In the genomic region with DNA sequence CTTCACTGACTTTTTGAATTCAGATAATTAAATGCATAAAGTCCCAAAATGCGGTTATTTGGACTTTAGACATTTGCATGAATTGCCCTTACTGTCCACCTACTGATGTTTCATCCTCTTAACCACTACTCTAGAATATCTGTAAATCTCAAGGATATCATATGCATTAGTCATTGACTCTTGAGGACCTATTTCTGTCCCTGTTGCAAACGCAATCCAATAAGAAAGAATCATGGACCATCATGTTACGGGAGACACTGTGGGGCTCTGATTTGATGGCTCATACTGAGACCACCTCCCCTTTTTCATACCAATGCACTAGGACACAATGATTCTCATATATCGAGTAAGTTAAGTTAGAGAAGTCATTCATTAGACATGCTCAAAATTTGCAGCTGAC, we compare ENCODE assay signal across 25 cellular contexts. TPM values are rescaled to one million over a fixed set of nuclear protein-coding genes. Genes with fewer than 3 reads are reported as not detected.
DNase-seq lines count a peak whose midpoint lies in the region; ATAC-seq and TF ChIP-seq lines count a peak whose summit lies in the region.
"Had no signal": no experiment of that assay in that cellular context is flagged by ENCODE, and none has a peak within 500 bp of the region (broad histone marks: within the 10 kb centered on the region; RNA-seq: fewer than 3 reads in every experiment).

No MANE protein-coding gene starts in this region.

- CTCF ChIA-PET in mammary epithelial cell (lab: Charles Lee; ENCODE audit: low non-redundant PET): no interaction called here
- CTCF ChIA-PET in PC-3 (lab: Charles Lee): no interaction called here

- no TSS peak for BruUV-seq in mammary epithelial cell (replicated peaks; lab: Mats Ljungman, UMichigan)
- no TSS peak for BruUV-seq in PC-3 (replicated peaks; lab: Mats Ljungman, UMichigan)

- H3K4me1 ChIP-seq in mammary epithelial cell (ENCODE audit: insufficient read depth, low read length) (no peaks in the 10 kb centered on the region), breast epithelium (no peaks in the 10 kb centered on the region), PC-3 (ENCODE audit: insufficient read depth, low read length) (no peaks in the 10 kb centered on the region), vagina (no peaks in the 10 kb centered on the region)

- in situ Hi-C loops in mammary epithelial cell (cut with MboI; ENCODE audit: low sequenced_read_pairs in 2 of 2): no loop called here

- TF ChIP-seq POLR2A in breast epithelium (IDR thresholded peaks at IDR 0.05) (no peak), vagina (IDR thresholded peaks at IDR 0.05) (no peak)

- TF ChIP-seq CTCF in mammary epithelial cell (conservative IDR thresholded peaks at IDR 0.05 in 1 of 2, IDR thresholded peaks at IDR 0.05 in 1 of 2; ENCODE audit: extremely low read depth in 1 of 2, insufficient read depth in 1 of 2, low read depth in 1 of 2, low read length in 2 of 2) (no peak), breast epithelium (IDR thresholded peaks at IDR 0.05) (no peak), PC-3 (conservative IDR thresholded peaks at IDR 0.05; ENCODE audit: low read depth, low read length) (no peak), vagina (IDR thresholded peaks at IDR 0.05) (no peak)

- H3K9me3 ChIP-seq in mammary epithelial cell (replicated peaks; ENCODE audit: insufficient read depth, low read length): no peaks in the 10 kb centered on the region
- no peaks in the 10 kb centered on the region for H3K9me3 ChIP-seq in breast epithelium
- H3K9me3 ChIP-seq in PC-3 (ENCODE audit: low read length): no peaks in the 10 kb centered on the region
- no peaks in the 10 kb centered on the region for H3K9me3 ChIP-seq in vagina
- H3K9me3 ChIP-seq: MG63, SK-N-SH had no signal

- peak; percentile 6 for DNase-seq in mammary epithelial cell
- DNase-seq in breast epithelium (ENCODE audit: low spot score in 2 of 2): no peak
- peak; percentile 21 for DNase-seq in PC-3
- DNase-seq in iris pigment epithelial cell (ENCODE audit: low read depth): peak; percentile 41
- DNase-seq in HuH-7.5 (ENCODE audit: low spot score): no peak
- no peak for DNase-seq in stimulated activated CD4-positive, alpha-beta T cell treated with anti-CD3 and anti-CD28 coated beads, Interleukin-12 subunit alpha, Interleukin-12 subunit beta, amount 100 ng/mL, for 4 hours
- DNase-seq in vagina (ENCODE audit: extremely low spot score in 2 of 2): no peak
- no peak for DNase-seq in activated CD4-positive, alpha-beta T cell treated with anti-CD3 and anti-CD28 coated beads for 1 hour
- DNase-seq: CD4-positive, CD25-positive, alpha-beta regulatory T cell; COR-L47; DMS 273 treated with DMSO at 0.1 percent for 48 hours; DND-41; GF-D8; MG63; NCI-H1048; NCI-H1436 treated with DMSO at 0.1 percent for 48 hours; NCI-H2081; NCI-H446 treated with DMSO at 0.1 percent for 48 hours; NCI-H69; NK-92 treated with Interleukin-12 subunit alpha and Interleukin-12 subunit beta, amount 100 ng/mL, for 24 hours; SHP77 treated with DMSO at 0.1 percent for 48 hours; SK-N-SH; T-cell had no signal

- H3K4me2 ChIP-seq in mammary epithelial cell (ENCODE audit: insufficient read depth, low read depth, low read length) (no peak overlapping the region), PC-3 (ENCODE audit: low read length) (no peak overlapping the region)
- H3K4me2 ChIP-seq: SK-N-SH had no signal

- no peak overlapping the region for H3K27ac ChIP-seq in mammary epithelial cell (ENCODE audit: insufficient read depth, low read depth, low read length)
- H3K27ac ChIP-seq in breast epithelium: no peak overlapping the region
- H3K27ac ChIP-seq in PC-3 (ENCODE audit: low read length): no peak overlapping the region
- H3K27ac ChIP-seq in vagina: no peak overlapping the region
- H3K27ac ChIP-seq: 22Rv1 had no signal

- intact Hi-C loops in mammary epithelial cell (cut with micrococcal nuclease): no loop called here
- intact Hi-C loops in breast epithelium (cut with DNase I; ENCODE audit: low total_unique reads): no loop called here
- intact Hi-C loops in PC-3 (cut with micrococcal nuclease): no loop called here
- intact Hi-C loops in vagina (cut with DNase I): no loop called here

- H3F3A ChIP-seq in PC-3 (ENCODE audit: low read length, unreplicated experiment): no peaks in the 10 kb centered on the region

- POLR2A ChIA-PET in PC-3 (lab: Charles Lee; ENCODE audit: unreplicated experiment): no interaction called here

- no peak for ATAC-seq in PC-3
- ATAC-seq: T-cell had no signal

- H3K9me2 ChIP-seq in PC-3 (replicated peaks; ENCODE audit: low read length): no peaks in the 10 kb centered on the region
- H3K9me2 ChIP-seq: SK-N-SH had no signal

- H3K9ac ChIP-seq in mammary epithelial cell (ENCODE audit: insufficient read depth, low read length) (no peak overlapping the region), PC-3 (ENCODE audit: low read length) (no peak overlapping the region)
- H3K9ac ChIP-seq: SK-N-SH had no signal

- H3K79me2 ChIP-seq in mammary epithelial cell (ENCODE audit: insufficient read depth, low read length) (no peaks in the 10 kb centered on the region), PC-3 (ENCODE audit: low read length) (no peaks in the 10 kb centered on the region)

- dilution Hi-C loops in mammary epithelial cell (cut with HindIII; ENCODE audit: low sequenced_read_pairs): no loop called here

- no peak overlapping the region for H3K4me3 ChIP-seq in mammary epithelial cell (replicated peaks in 1 of 3; ENCODE audit: insufficient read depth in 1 of 3, low read depth in 2 of 3, low read length in 3 of 3)
- no peak overlapping the region for H3K4me3 ChIP-seq in breast epithelium
- no peak overlapping the region for H3K4me3 ChIP-seq in PC-3 (ENCODE audit: low read length)
- no peak overlapping the region for H3K4me3 ChIP-seq in vagina
- H3K4me3 ChIP-seq: MG63 had no signal

- H3K27me3 ChIP-seq in mammary epithelial cell (ENCODE audit: insufficient read depth, low read length) (peaks cover 3% of the 10 kb centered on the region), breast epithelium (no peaks in the 10 kb centered on the region), PC-3 (ENCODE audit: low read length) (peaks cover 75% of the 10 kb centered on the region), vagina (no peaks in the 10 kb centered on the region)

- H3K36me3 ChIP-seq in mammary epithelial cell (ENCODE audit: insufficient read depth, low read length) (no peaks in the 10 kb centered on the region), breast epithelium (no peaks in the 10 kb centered on the region), PC-3 (ENCODE audit: low read depth, low read length) (no peaks in the 10 kb centered on the region), vagina (no peaks in the 10 kb centered on the region)
- H3K36me3 ChIP-seq: MG63 had no signal

- H2AFZ ChIP-seq in mammary epithelial cell (ENCODE audit: low read depth, low read length): no peak overlapping the region
- no peak overlapping the region for H2AFZ ChIP-seq in PC-3 (ENCODE audit: low read length)

- H4K20me1 ChIP-seq in mammary epithelial cell (ENCODE audit: insufficient read depth, low read length) (no peaks in the 10 kb centered on the region), PC-3 (ENCODE audit: low read length) (no peaks in the 10 kb centered on the region)

- 83% methylated on average over 4 of the region's 4 CpGs for WGBS in mammary epithelial cell (ENCODE audit: low coverage, missing lambda C conversion rate)

RNA-seq across cellular contexts. Expression of gene POU2AF2, which starts 14.3 kb away (rescaled TPM):
- total RNA-seq in mammary epithelial cell (not detected), breast epithelium (1 to 10 TPM in 1 of 3 donors, not detected in 2; 2.0 TPM), PC-3 (2014; rRNA removed) (not detected in 2 replicates), vagina (not detected)
- not detected for polyA plus RNA-seq in mammary epithelial cell
- not detected for polyA minus RNA-seq in mammary epithelial cell
- total RNA-seq: CD4-positive, CD25-positive, alpha-beta regulatory T cell; H1; T-cell had no signal
- polyA plus RNA-seq: CD4-positive, CD25-positive, alpha-beta regulatory T cell; H1 had no signal

RNA-seq across cellular contexts. Expression of gene POU2AF3, which starts 38.5 kb away (rescaled TPM):
- total RNA-seq in mammary epithelial cell (under 1 TPM in 1 of 2 donors, not detected in 1; 0.33 TPM), breast epithelium (1 to 10 TPM; 1.4 to 3.6 (median 1.6) TPM), PC-3 (2014; rRNA removed) (0.63 TPM in 1 of 2 replicates, not detected in the other), vagina (3.2 TPM)
- polyA plus RNA-seq in mammary epithelial cell: not detected
- polyA minus RNA-seq in mammary epithelial cell: not detected
- total RNA-seq: CD4-positive, CD25-positive, alpha-beta regulatory T cell; T-cell had no signal
- polyA plus RNA-seq: CD4-positive, CD25-positive, alpha-beta regulatory T cell had no signal

Comparison
In these comparisons a context has a peak if more than half of its experiments do, and no peak if none do; other contexts are left out.
1. DNase-seq: peak in mammary epithelial cell (single experiment), PC-3 (single experiment) and iris pigment epithelial cell (single experiment); none in breast epithelium (0 of 2), HuH-7.5 (single experiment), stimulated activated CD4-positive, alpha-beta T cell treated with anti-CD3 and anti-CD28 coated beads, Interleukin-12 subunit alpha, Interleukin-12 subunit beta, amount 100 ng/mL, for 4 hours (single experiment), vagina (0 of 2) and activated CD4-positive, alpha-beta T cell treated with anti-CD3 and anti-CD28 coated beads for 1 hour (single experiment).